ENCODE assay signal across 10 cellular contexts in the genomic region with DNA sequence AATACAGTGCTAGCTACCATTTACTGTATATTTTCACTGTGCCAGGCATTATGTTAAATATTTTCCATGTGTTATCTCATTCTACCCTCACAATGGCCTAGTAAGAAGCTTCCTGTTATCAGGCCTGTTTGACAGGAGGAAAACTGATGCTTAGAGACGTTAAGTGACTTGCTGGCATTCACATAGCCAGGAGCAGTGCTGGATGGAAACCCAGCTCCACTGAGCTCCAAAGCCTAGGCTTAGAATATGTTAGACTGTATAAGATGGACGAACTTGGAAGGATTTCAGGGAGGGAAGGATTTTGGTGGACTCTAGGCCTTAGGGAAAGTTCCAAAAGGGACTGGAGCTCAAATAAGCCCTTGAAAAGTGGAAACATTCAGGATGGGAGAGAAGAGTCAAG. TPM values are rescaled to one million over a fixed set of nuclear protein-coding genes. Genes with fewer than 3 reads are reported as not detected.
A peak's percentile ranks its signal among the peaks of the same experiment; 100 is the strongest.
DNase-seq lines count a peak whose midpoint lies in the region; ATAC-seq and TF ChIP-seq lines count a peak whose summit lies in the region.
"Had no signal": no experiment of that assay in that cellular context is flagged by ENCODE, and none has a peak within 500 bp of the region (broad histone marks: within the 10 kb centered on the region; RNA-seq: fewer than 3 reads in every experiment).

No MANE protein-coding gene starts in this region.

- H3K9me3 ChIP-seq in heart left ventricle (no peaks in the 10 kb centered on the region), lower lobe of right lung (no peaks in the 10 kb centered on the region), upper lobe of left lung (no peaks in the 10 kb centered on the region)

- peak overlapping the region; percentile 94 for H3K27ac Mint-ChIP-seq in activated naive CD8-positive, alpha-beta T cell treated with anti-CD3 and anti-CD28 coated beads, Interleukin-2, amount 50 U/mL, for 24 hours
- H3K27ac Mint-ChIP-seq in GM23338: no peak overlapping the region

- H3K4me1 Mint-ChIP-seq in activated naive CD8-positive, alpha-beta T cell treated with anti-CD3 and anti-CD28 coated beads, Interleukin-2, amount 50 U/mL, for 24 hours: peaks cover 67% of the 10 kb centered on the region
- peaks cover 5% of the 10 kb centered on the region for H3K4me1 Mint-ChIP-seq in GM23338

- TF ChIP-seq CTCF in heart left ventricle (IDR thresholded peaks at IDR 0.05): no peak
- TF ChIP-seq CTCF in lower lobe of right lung (IDR thresholded peaks at IDR 0.05): no peak
- no peak for TF ChIP-seq CTCF in upper lobe of left lung (IDR thresholded peaks at IDR 0.05)
- no peak for TF ChIP-seq CTCF in GM23338 (conservative IDR thresholded peaks at IDR 0.05; ENCODE audit: low read depth in 2 of 2)
- no peak for TF ChIP-seq CTCF in GM13976 (IDR thresholded peaks at IDR 0.05; ENCODE audit: borderline replicate concordance, control extremely low read depth, extremely low read depth, insufficient read depth, missing control alignments)

- H3K79me2 ChIP-seq in GM23338 (replicated peaks; ENCODE audit: insufficient read depth): no peaks in the 10 kb centered on the region

- peaks cover 0 to 3% (median 0%) of the 10 kb centered on the region in 9 donors for H3K27me3 ChIP-seq in heart left ventricle
- no peaks in the 10 kb centered on the region for H3K27me3 ChIP-seq in lower lobe of right lung (ENCODE audit: low read depth)
- H3K27me3 ChIP-seq in upper lobe of left lung: no peaks in the 10 kb centered on the region
- peaks cover 52% of the 10 kb centered on the region for H3K27me3 ChIP-seq in GM23338 (ENCODE audit: insufficient read depth)

- in situ Hi-C loops in GM13976 (cut with MboI; ENCODE audit: low sequenced_read_pairs, unreplicated experiment): no loop called here

- H3K27ac ChIP-seq in heart left ventricle (peak overlapping the region in 7 of 12 donors; percentile 28 to 97 (median 46)), lower lobe of right lung (peak overlapping the region; percentile 97), upper lobe of left lung (peak overlapping the region; percentile 92 to 99 (median 94)), GM23338 (ENCODE audit: low read depth) (no peak overlapping the region)

- peaks cover 6% of the 10 kb centered on the region; the same call in 1 of the 2 replicates for H4K20me1 ChIP-seq in GM23338 (replicated peaks; ENCODE audit: insufficient read depth)

- DNase-seq in heart left ventricle: no peak
- no peak for DNase-seq in cardiac septum (ENCODE audit: low spot score)
- DNase-seq in activated naive CD8-positive, alpha-beta T cell treated with anti-CD3 and anti-CD28 coated beads, Interleukin-2, amount 50 U/mL, for 24 hours: no peak
- no peak for DNase-seq in lower lobe of right lung
- DNase-seq in upper lobe of left lung: no peak
- DNase-seq in germinal center (ENCODE audit: low spot score): no peak
- no peak for DNase-seq in GM23338 (ENCODE audit: low spot score)
- no peak for DNase-seq in GM13976 (ENCODE audit: low spot score)
- DNase-seq: HCEC 1CT, NCI-H1105 had no signal

- ATAC-seq in heart left ventricle (no peak), lower lobe of right lung (no peak), upper lobe of left lung (ENCODE audit: low FRiP score in 2 of 2) (no peak), GM23338 (no peak)
- no peak for ATAC-seq in activated naive CD8-positive, alpha-beta T cell treated with anti-CD3 and anti-CD28 coated beads, Interleukin-2, amount 50 U/mL, for 24 hours

- H3K36me3 ChIP-seq in heart left ventricle (peaks cover 0 to 16% (median 0%) of the 10 kb centered on the region in 9 donors), lower lobe of right lung (no peaks in the 10 kb centered on the region), upper lobe of left lung (no peaks in the 10 kb centered on the region), GM23338 (ENCODE audit: insufficient read depth) (no peaks in the 10 kb centered on the region)

- no peaks in the 10 kb centered on the region for H3K9me2 ChIP-seq in GM23338 (ENCODE audit: insufficient read depth)

- H3F3A ChIP-seq in GM23338 (replicated peaks; ENCODE audit: low read depth): no peaks in the 10 kb centered on the region

- H3K9me3 Mint-ChIP-seq in activated naive CD8-positive, alpha-beta T cell treated with anti-CD3 and anti-CD28 coated beads, Interleukin-2, amount 50 U/mL, for 24 hours: no peaks in the 10 kb centered on the region
- H3K9me3 Mint-ChIP-seq in GM23338: peaks cover 2% of the 10 kb centered on the region; the same call in 2 of the 3 replicates

- TF ChIP-seq EP300 in upper lobe of left lung (IDR thresholded peaks at IDR 0.05): no peak

- H2AFZ ChIP-seq in GM23338: no peak overlapping the region

- H3K4me3 Mint-ChIP-seq in activated naive CD8-positive, alpha-beta T cell treated with anti-CD3 and anti-CD28 coated beads, Interleukin-2, amount 50 U/mL, for 24 hours: peak overlapping the region; percentile 93
- no peak overlapping the region for H3K4me3 Mint-ChIP-seq in GM23338

- H3K4me1 ChIP-seq in heart left ventricle: peaks cover 0 to 83% (median 26%) of the 10 kb centered on the region in 12 donors
- peaks cover 64% of the 10 kb centered on the region for H3K4me1 ChIP-seq in lower lobe of right lung
- H3K4me1 ChIP-seq in upper lobe of left lung: peaks cover 42 to 65% (median 54%) of the 10 kb centered on the region in 4 donors
- 0 out of 2 replicates have a peak, but pooled peaks cover 4% of the 10 kb centered on the region for H3K4me1 ChIP-seq in GM23338 (ENCODE audit: insufficient read depth)

- TF ChIP-seq POLR2A in heart left ventricle (IDR thresholded peaks at IDR 0.05) (no peak), upper lobe of left lung (IDR thresholded peaks at IDR 0.05) (no peak)

- WGBS in heart left ventricle, 4 donors: 47 to 69% (median 57%) methylated on average over 2 of the region's 2 CpGs
- 26 to 27% methylated on average over 2 of the region's 2 CpGs for WGBS in upper lobe of left lung, 2 donors

- H3K4me3 ChIP-seq in heart left ventricle: peak overlapping the region in 9 of 12 donors; percentile 62 to 94 (median 76)
- H3K4me3 ChIP-seq in lower lobe of right lung: peak overlapping the region; percentile 82
- H3K4me3 ChIP-seq in upper lobe of left lung: peak overlapping the region in 3 of 4 donors; percentile 76 to 84 (median 82)
- no peak overlapping the region for H3K4me3 ChIP-seq in GM23338

- intact Hi-C loops in heart left ventricle (cut with DNase I) (no loop called here), cardiac septum (cut with DNase I) (loop anchor here (5.0 kb wide), 1 partner anchor 41 kb away; no protein-coding TSS in a partner anchor), lower lobe of right lung (cut with DNase I) (no loop called here)

- no peak overlapping the region for H3K4me2 ChIP-seq in GM23338

- peaks cover 46% of the 10 kb centered on the region for H3K36me3 Mint-ChIP-seq in activated naive CD8-positive, alpha-beta T cell treated with anti-CD3 and anti-CD28 coated beads, Interleukin-2, amount 50 U/mL, for 24 hours (ENCODE audit: low read depth)
- H3K36me3 Mint-ChIP-seq in GM23338 (ENCODE audit: low read depth): no peaks in the 10 kb centered on the region; the same call in 2 of the 3 replicates

- H3K27me3 Mint-ChIP-seq in activated naive CD8-positive, alpha-beta T cell treated with anti-CD3 and anti-CD28 coated beads, Interleukin-2, amount 50 U/mL, for 24 hours: no peaks in the 10 kb centered on the region
- peaks cover 30% of the 10 kb centered on the region for H3K27me3 Mint-ChIP-seq in GM23338 (ENCODE audit: insufficient read depth, low read depth, poor library complexity)

TF ChIP-seq in GM23338, 12 proteins besides CTCF, POLR2A, EP300 and RAD21 (continues in another document):
- TF ChIP-seq, protein P1, sequence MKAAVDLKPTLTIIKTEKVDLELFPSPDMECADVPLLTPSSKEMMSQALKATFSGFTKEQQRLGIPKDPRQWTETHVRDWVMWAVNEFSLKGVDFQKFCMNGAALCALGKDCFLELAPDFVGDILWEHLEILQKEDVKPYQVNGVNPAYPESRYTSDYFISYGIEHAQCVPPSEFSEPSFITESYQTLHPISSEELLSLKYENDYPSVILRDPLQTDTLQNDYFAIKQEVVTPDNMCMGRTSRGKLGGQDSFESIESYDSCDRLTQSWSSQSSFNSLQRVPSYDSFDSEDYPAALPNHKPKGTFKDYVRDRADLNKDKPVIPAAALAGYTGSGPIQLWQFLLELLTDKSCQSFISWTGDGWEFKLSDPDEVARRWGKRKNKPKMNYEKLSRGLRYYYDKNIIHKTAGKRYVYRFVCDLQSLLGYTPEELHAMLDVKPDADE (IDR thresholded peaks at IDR 0.05): no peak
- no peak for TF ChIP-seq POLR2AphosphoS5 (IDR thresholded peaks at IDR 0.05; ENCODE audit: low read depth)
- TF ChIP-seq EZH2 (IDR thresholded peaks at IDR 0.05; ENCODE audit: low read depth, unreplicated experiment): no peak

RNA-seq across cellular contexts. Expression of gene CD44, which starts 2.1 kb away (rescaled TPM):
- total RNA-seq in heart left ventricle (100 to 1,000 TPM in 2 of 9 donors, 10 to 100 TPM in 7; 15.1 to 210 (median 26.2) TPM), cardiac septum (55.6 TPM), lower lobe of right lung (613 TPM), upper lobe of left lung (100 to 1,000 TPM; 454 to 696 (median 551) TPM)
- polyA plus RNA-seq in heart left ventricle (10 to 100 TPM in 1 of 2 donors, 1 to 10 TPM in 1; 3.9 to 37.4 TPM), GM23338 (2016; fragmentation: Nextera tagmentation; extraction: Ambion mirVana) (3.8 and 4.0 TPM in 2 replicates)
- 8.3 and 10.1 TPM in 2 replicates for total RNA-seq in GM23338 (2014; rRNA removed; shearing (Covaris generic))
